Comparison of ENCODE assay signal across 12 cellular contexts in genomic region chr2:174333502-174334277, GRCh38. TPM values are rescaled to one million over a fixed set of nuclear protein-coding genes. Genes with fewer than 3 reads are reported as not detected.
DNase-seq lines count a peak whose midpoint lies in the region; ATAC-seq and TF ChIP-seq lines count a peak whose summit lies in the region.
"Had no signal": no experiment of that assay in that cellular context is flagged by ENCODE, and none has a peak within 500 bp of the region (broad histone marks: within the 10 kb centered on the region; RNA-seq: fewer than 3 reads in every experiment).

No MANE protein-coding gene starts in this region.

- H3K27me3 Mint-ChIP-seq in Caco-2 (ENCODE audit: insufficient read depth, unreplicated experiment) = peaks cover 3% of the 10 kb centered on the region
- H3K27me3 Mint-ChIP-seq in activated naive CD8-positive, alpha-beta T cell treated with anti-CD3 and anti-CD28 coated beads, Interleukin-2, amount 50 U/mL, for 24 hours = peaks cover 82% of the 10 kb centered on the region
- H3K27me3 Mint-ChIP-seq in naive thymus-derived CD8-positive, alpha-beta T cell = peaks cover 49 to 77% (median 74%) of the 10 kb centered on the region in 5 donors

- peaks cover 10% of the 10 kb centered on the region for H3K4me1 Mint-ChIP-seq in Caco-2 (ENCODE audit: low read depth, unreplicated experiment)
- peaks cover 41% of the 10 kb centered on the region for H3K4me1 Mint-ChIP-seq in activated naive CD8-positive, alpha-beta T cell treated with anti-CD3 and anti-CD28 coated beads, Interleukin-2, amount 50 U/mL, for 24 hours
- peaks cover 15 to 54% (median 42%) of the 10 kb centered on the region in 4 donors for H3K4me1 Mint-ChIP-seq in naive thymus-derived CD8-positive, alpha-beta T cell

- peaks cover 7% of the 10 kb centered on the region for H3K36me3 Mint-ChIP-seq in Caco-2 (ENCODE audit: insufficient read depth, unreplicated experiment)
- H3K36me3 Mint-ChIP-seq in activated naive CD8-positive, alpha-beta T cell treated with anti-CD3 and anti-CD28 coated beads, Interleukin-2, amount 50 U/mL, for 24 hours (ENCODE audit: low read depth) = peaks cover 4% of the 10 kb centered on the region
- peaks cover 0 to 8% (median 3%) of the 10 kb centered on the region in 3 donors for H3K36me3 Mint-ChIP-seq in naive thymus-derived CD8-positive, alpha-beta T cell

- H3K36me3 ChIP-seq in Caco-2 (ENCODE audit: control insufficient read depth, insufficient read depth, low read length) (no peaks in the 10 kb centered on the region), HUES64 (ENCODE audit: insufficient read depth, low read length) (no peaks in the 10 kb centered on the region), left lung (no peaks in the 10 kb centered on the region), psoas muscle (ENCODE audit: insufficient read depth in 1 of 2, low read depth in 1 of 2) (no peaks in the 10 kb centered on the region)
- H3K36me3 ChIP-seq: esophagus squamous epithelium had no signal

- peaks cover 2% of the 10 kb centered on the region; the same call in 1 of the 2 replicates for H3K27me3 ChIP-seq in Caco-2 (replicated peaks; ENCODE audit: control insufficient read depth, insufficient read depth, low read length)
- peaks cover 99% of the 10 kb centered on the region for H3K27me3 ChIP-seq in HUES64 (ENCODE audit: insufficient read depth, low read length)
- H3K27me3 ChIP-seq in left lung = peaks cover 100% of the 10 kb centered on the region in 2 donors
- H3K27me3 ChIP-seq in psoas muscle (ENCODE audit: insufficient read depth in 3 of 3, low read length in 2 of 3) = peaks cover 0 to 97% (median 45%) of the 10 kb centered on the region in 3 donors

- no peak overlapping the region for H3K27ac Mint-ChIP-seq in Caco-2 (ENCODE audit: unreplicated experiment)
- no peak overlapping the region for H3K27ac Mint-ChIP-seq in activated naive CD8-positive, alpha-beta T cell treated with anti-CD3 and anti-CD28 coated beads, Interleukin-2, amount 50 U/mL, for 24 hours
- H3K27ac Mint-ChIP-seq in naive thymus-derived CD8-positive, alpha-beta T cell = peak overlapping the region in 4 of 10 donors; percentile 40 to 87 (median 66)

- H3K4me3 Mint-ChIP-seq in Caco-2 (ENCODE audit: unreplicated experiment) = peak overlapping the region; percentile 99
- peak overlapping the region; percentile 41 for H3K4me3 Mint-ChIP-seq in activated naive CD8-positive, alpha-beta T cell treated with anti-CD3 and anti-CD28 coated beads, Interleukin-2, amount 50 U/mL, for 24 hours
- peak overlapping the region; percentile 32 to 76 (median 56) for H3K4me3 Mint-ChIP-seq in naive thymus-derived CD8-positive, alpha-beta T cell

- TF ChIP-seq CTCF in Caco-2 (IDR thresholded peaks at IDR 0.05; ENCODE audit: insufficient read depth in 1 of 2, low read depth in 1 of 2, low read length in 1 of 2, severe bottlenecking in 1 of 2, unreplicated experiment in 1 of 2) = no peak
- TF ChIP-seq CTCF in left lung (IDR thresholded peaks at IDR 0.05) = no peak
- TF ChIP-seq CTCF in psoas muscle (IDR thresholded peaks at IDR 0.05) = no peak

- no peaks in the 10 kb centered on the region for H3K4me1 ChIP-seq in Caco-2
- peaks cover 67% of the 10 kb centered on the region for H3K4me1 ChIP-seq in HUES64 (ENCODE audit: insufficient read depth, low read length)
- H3K4me1 ChIP-seq in left lung = peaks cover 21 to 58% of the 10 kb centered on the region in 2 donors
- H3K4me1 ChIP-seq in psoas muscle = peaks cover 24% of the 10 kb centered on the region

- WGBS in HUES64 = under 1% methylated on average over 38 of the region's 38 CpGs
- 70 to 77% (median 74%) methylated on average over 38 of the region's 38 CpGs for WGBS in psoas muscle, 3 donors

- POLR2A ChIA-PET in Caco-2 (lab: Charles Lee) = no interaction called here
- POLR2A ChIA-PET in naive thymus-derived CD8-positive, alpha-beta T cell (lab: Charles Lee) = no interaction called here

- no peak for DNase-seq in Caco-2
- DNase-seq in activated naive CD8-positive, alpha-beta T cell treated with anti-CD3 and anti-CD28 coated beads, Interleukin-2, amount 50 U/mL, for 24 hours = no peak
- DNase-seq in naive thymus-derived CD8-positive, alpha-beta T cell = peak in 3 of 10 donors; percentile 28 to 63 (median 32)
- no peak for DNase-seq in left lung
- DNase-seq in NCI-H446 (lab: John Stamatoyannopoulos, UW) = no peak
- no peak for DNase-seq in psoas muscle
- DNase-seq: esophagus squamous epithelium, GDM1, GOT3 had no signal

- peak; percentile 14 for ATAC-seq in activated naive CD8-positive, alpha-beta T cell treated with anti-CD3 and anti-CD28 coated beads, Interleukin-2, amount 50 U/mL, for 24 hours
- ATAC-seq in naive thymus-derived CD8-positive, alpha-beta T cell = no peak
- ATAC-seq in HG03432 (IDR thresholded peaks at IDR 0.05; ENCODE audit: unreplicated experiment) (no peak), left lung (no peak), psoas muscle (no peak)
- ATAC-seq: mucosa of descending colon had no signal

- intact Hi-C loops in Caco-2 (cut with micrococcal nuclease; ENCODE audit: unreplicated experiment) (no loop called here), left lung (cut with DNase I) (no loop called here), psoas muscle (cut with DNase I) (loop anchor here in 1 of 2 donors (10.0 kb wide), 1 partner anchor 759 kb away; no protein-coding TSS in a partner anchor)

- H3K4me3 ChIP-seq in Caco-2 (ENCODE audit: low read depth, low read length) (no peak overlapping the region), HUES64 (ENCODE audit: low read length) (peak overlapping the region; percentile 37), left lung (no peak overlapping the region), psoas muscle (no peak overlapping the region)
- H3K4me3 ChIP-seq: mucosa of descending colon had no signal

- no peak overlapping the region for H3K9ac ChIP-seq in HUES64 (ENCODE audit: low read depth, low read length)

- H3K27ac ChIP-seq in HUES64 (ENCODE audit: low read depth, low read length) (no peak overlapping the region), left lung (no peak overlapping the region), psoas muscle (no peak overlapping the region)
- H3K27ac ChIP-seq: esophagus squamous epithelium had no signal

- H3K9me3 ChIP-seq in Caco-2 = no peaks in the 10 kb centered on the region
- H3K9me3 ChIP-seq in HUES64 (ENCODE audit: insufficient read depth, low read depth, low read length) = no peaks in the 10 kb centered on the region
- no peaks in the 10 kb centered on the region for H3K9me3 ChIP-seq in left lung
- no peaks in the 10 kb centered on the region for H3K9me3 ChIP-seq in psoas muscle
- H3K9me3 ChIP-seq: esophagus squamous epithelium, mucosa of descending colon had no signal

- CTCF ChIA-PET in Caco-2 (lab: Charles Lee) = interaction anchor here (0.6 kb wide), 1 partner anchor 28 kb away, joined by 3 read pairs; no protein-coding TSS in a partner anchor

- no TSS peak for BruUV-seq in Caco-2 (replicated peaks; lab: Mats Ljungman, UMichigan)

- no peaks in the 10 kb centered on the region for H3K9me3 Mint-ChIP-seq in Caco-2 (ENCODE audit: unreplicated experiment)
- no peaks in the 10 kb centered on the region for H3K9me3 Mint-ChIP-seq in activated naive CD8-positive, alpha-beta T cell treated with anti-CD3 and anti-CD28 coated beads, Interleukin-2, amount 50 U/mL, for 24 hours
- H3K9me3 Mint-ChIP-seq in naive thymus-derived CD8-positive, alpha-beta T cell = peaks cover 0 to 20% (median 2%) of the 10 kb centered on the region in 9 donors

RNA-seq across cellular contexts. Expression of gene SP9, which starts 1.1 kb away (rescaled TPM):
- total RNA-seq in Caco-2 (2022) = 2.9 TPM in 2 replicates
- 0.45 TPM for polyA plus RNA-seq in HUES64 (2013, experiment 1 of 2)
- polyA plus RNA-seq in HUES64 (2013, experiment 2 of 2) = 0.89 TPM
- not detected for total RNA-seq in naive thymus-derived CD8-positive, alpha-beta T cell
- polyA plus RNA-seq in naive thymus-derived CD8-positive, alpha-beta T cell = not detected
- not detected for total RNA-seq in left lung
- total RNA-seq in psoas muscle = under 1 TPM in 2 of 4 donors, not detected in 2; 0.58 to 0.95 TPM
- under 1 TPM in 2 of 3 donors, not detected in 1; 0.03 to 0.14 TPM for polyA plus RNA-seq in psoas muscle
- total RNA-seq: esophagus squamous epithelium, mucosa of descending colon had no signal

Comparison
In these comparisons a context has a peak if more than half of its experiments do, and no peak if none do; other contexts are left out.
1. H3K4me3 Mint-ChIP-seq: peak in every context shown above with its lines; median percentile 99 in Caco-2; 56 in naive thymus-derived CD8-positive, alpha-beta T cell; 41 in activated naive CD8-positive, alpha-beta T cell treated with anti-CD3 and anti-CD28 coated beads, Interleukin-2, amount 50 U/mL, for 24 hours.